ENCODE assay signal across 8 cellular contexts in genomic region chr22:29621761-29622526, GRCh38. TPM values are rescaled to one million over a fixed set of nuclear protein-coding genes. Genes with fewer than 3 reads are reported as not detected.
A peak's percentile ranks its signal among the peaks of the same experiment; 100 is the strongest.
DNase-seq lines count a peak whose midpoint lies in the region; ATAC-seq lines count a peak whose summit lies in the region.

No MANE protein-coding gene starts in this region.

- CTCF ChIA-PET in T-cell (lab: Charles Lee) = no interaction called here

- no peak for DNase-seq in activated CD4-positive, alpha-beta T cell treated with anti-CD3 and anti-CD28 coated beads, Interleukin-2, amount 10 ng/mL, durations not matched to agents 24 days and 14 days
- no peak for DNase-seq in activated CD4-positive, alpha-beta T cell treated with anti-CD3 and anti-CD28 coated beads for 48 hours
- DNase-seq in T-cell (no peak), fibroblast of the conjunctiva (ENCODE audit: low read depth) (peak; percentile 81), retina (no peak), NCI-H2227 (lab: John Stamatoyannopoulos, UW; ENCODE audit: unreplicated experiment) (no peak)
- DNase-seq in stimulated activated naive B cell treated with anti-CD40 and anti-IgM and Interleukin-4, amounts not matched to agents 10 μg/mL and 1 μg/mL and 100 μg/mL, for 72 hours = no peak

- POLR2A ChIA-PET in T-cell (lab: Charles Lee) = no interaction called here

- H3K36me3 Mint-ChIP-seq in activated CD4-positive, alpha-beta T cell treated with anti-CD3 and anti-CD28 coated beads, Interleukin-2, amount 10 ng/mL, durations not matched to agents 24 days and 14 days (ENCODE audit: low read depth) = no peaks in the 10 kb centered on the region
- no peaks in the 10 kb centered on the region for H3K36me3 Mint-ChIP-seq in T-cell
- H3K36me3 Mint-ChIP-seq in stimulated activated naive B cell treated with anti-CD40 and anti-IgM and Interleukin-4, amounts not matched to agents 10 μg/mL and 1 μg/mL and 100 μg/mL, for 72 hours = peaks cover 2 to 3% of the 10 kb centered on the region in 2 donors

- H3K4me1 Mint-ChIP-seq in activated CD4-positive, alpha-beta T cell treated with anti-CD3 and anti-CD28 coated beads, Interleukin-2, amount 10 ng/mL, durations not matched to agents 24 days and 14 days = peaks cover 55% of the 10 kb centered on the region
- H3K4me1 Mint-ChIP-seq in T-cell = peaks cover 72 to 78% (median 77%) of the 10 kb centered on the region in 3 donors
- peaks cover 48 to 86% of the 10 kb centered on the region in 2 donors for H3K4me1 Mint-ChIP-seq in stimulated activated naive B cell treated with anti-CD40 and anti-IgM and Interleukin-4, amounts not matched to agents 10 μg/mL and 1 μg/mL and 100 μg/mL, for 72 hours

- ATAC-seq in T-cell (replicated peaks in 1 of 4) (no peak), HG03159 (IDR thresholded peaks at IDR 0.05; ENCODE audit: unreplicated experiment) (no peak)
- peak; percentile 51 to 55 for ATAC-seq in stimulated activated naive B cell treated with anti-CD40 and anti-IgM and Interleukin-4, amounts not matched to agents 10 μg/mL and 1 μg/mL and 100 μg/mL, for 72 hours (replicated peaks)

- peak overlapping the region; percentile 57 for H3K27ac Mint-ChIP-seq in activated CD4-positive, alpha-beta T cell treated with anti-CD3 and anti-CD28 coated beads, Interleukin-2, amount 10 ng/mL, durations not matched to agents 24 days and 14 days
- H3K27ac Mint-ChIP-seq in T-cell = peak overlapping the region; percentile 81 to 90
- peak overlapping the region; percentile 65 for H3K27ac Mint-ChIP-seq in stimulated activated naive B cell treated with anti-CD40 and anti-IgM and Interleukin-4, amounts not matched to agents 10 μg/mL and 1 μg/mL and 100 μg/mL, for 72 hours

- intact Hi-C loops in activated CD4-positive, alpha-beta T cell treated with anti-CD3 and anti-CD28 coated beads, Interleukin-2, amount 10 ng/mL, durations not matched to agents 24 days and 14 days (cut with micrococcal nuclease) = no loop called here

- no peak overlapping the region for H3K4me3 Mint-ChIP-seq in activated CD4-positive, alpha-beta T cell treated with anti-CD3 and anti-CD28 coated beads, Interleukin-2, amount 10 ng/mL, durations not matched to agents 24 days and 14 days
- H3K4me3 Mint-ChIP-seq in T-cell = peak overlapping the region in 1 of 3 donors; percentile 52
- H3K4me3 Mint-ChIP-seq in stimulated activated naive B cell treated with anti-CD40 and anti-IgM and Interleukin-4, amounts not matched to agents 10 μg/mL and 1 μg/mL and 100 μg/mL, for 72 hours = no peak overlapping the region

- no peaks in the 10 kb centered on the region for H3K27me3 Mint-ChIP-seq in activated CD4-positive, alpha-beta T cell treated with anti-CD3 and anti-CD28 coated beads, Interleukin-2, amount 10 ng/mL, durations not matched to agents 24 days and 14 days
- H3K27me3 Mint-ChIP-seq in T-cell = no peaks in the 10 kb centered on the region
- no peaks in the 10 kb centered on the region for H3K27me3 Mint-ChIP-seq in stimulated activated naive B cell treated with anti-CD40 and anti-IgM and Interleukin-4, amounts not matched to agents 10 μg/mL and 1 μg/mL and 100 μg/mL, for 72 hours

- no peaks in the 10 kb centered on the region for H3K9me3 Mint-ChIP-seq in activated CD4-positive, alpha-beta T cell treated with anti-CD3 and anti-CD28 coated beads, Interleukin-2, amount 10 ng/mL, durations not matched to agents 24 days and 14 days
- no peaks in the 10 kb centered on the region for H3K9me3 Mint-ChIP-seq in T-cell
- H3K9me3 Mint-ChIP-seq in stimulated activated naive B cell treated with anti-CD40 and anti-IgM and Interleukin-4, amounts not matched to agents 10 μg/mL and 1 μg/mL and 100 μg/mL, for 72 hours = no peaks in the 10 kb centered on the region

RNA-seq across cellular contexts. Expression of gene NF2, which starts 18.5 kb away (rescaled TPM):
- total RNA-seq in activated CD4-positive, alpha-beta T cell treated with anti-CD3 and anti-CD28 coated beads, Interleukin-2, amount 10 ng/mL, durations not matched to agents 24 days and 14 days = 59.1 and 61.9 TPM in 2 replicates
- 10 to 100 TPM; 26.1 to 33.4 (median 31.9) TPM for total RNA-seq in T-cell

RNA-seq across cellular contexts. Expression of gene NIPSNAP1, which starts 41.0 kb away (rescaled TPM):
- total RNA-seq in activated CD4-positive, alpha-beta T cell treated with anti-CD3 and anti-CD28 coated beads, Interleukin-2, amount 10 ng/mL, durations not matched to agents 24 days and 14 days = 45.9 and 46.5 TPM in 2 replicates
- total RNA-seq in T-cell = 10 to 100 TPM; 28.2 to 38.3 (median 32.8) TPM

Comparison
In these comparisons a context has a peak if more than half of its experiments do, and no peak if none do; other contexts are left out.
1. ATAC-seq: peak in stimulated activated naive B cell treated with anti-CD40 and anti-IgM and Interleukin-4, amounts not matched to agents 10 μg/mL and 1 μg/mL and 100 μg/mL, for 72 hours (2 of 2); none in T-cell (0 of 4) and HG03159 (single experiment).
2. Peak in every context shown above with its lines, with median percentiles within 50 percentile points of each other: H3K27ac Mint-ChIP-seq.